In the genomic region with DNA sequence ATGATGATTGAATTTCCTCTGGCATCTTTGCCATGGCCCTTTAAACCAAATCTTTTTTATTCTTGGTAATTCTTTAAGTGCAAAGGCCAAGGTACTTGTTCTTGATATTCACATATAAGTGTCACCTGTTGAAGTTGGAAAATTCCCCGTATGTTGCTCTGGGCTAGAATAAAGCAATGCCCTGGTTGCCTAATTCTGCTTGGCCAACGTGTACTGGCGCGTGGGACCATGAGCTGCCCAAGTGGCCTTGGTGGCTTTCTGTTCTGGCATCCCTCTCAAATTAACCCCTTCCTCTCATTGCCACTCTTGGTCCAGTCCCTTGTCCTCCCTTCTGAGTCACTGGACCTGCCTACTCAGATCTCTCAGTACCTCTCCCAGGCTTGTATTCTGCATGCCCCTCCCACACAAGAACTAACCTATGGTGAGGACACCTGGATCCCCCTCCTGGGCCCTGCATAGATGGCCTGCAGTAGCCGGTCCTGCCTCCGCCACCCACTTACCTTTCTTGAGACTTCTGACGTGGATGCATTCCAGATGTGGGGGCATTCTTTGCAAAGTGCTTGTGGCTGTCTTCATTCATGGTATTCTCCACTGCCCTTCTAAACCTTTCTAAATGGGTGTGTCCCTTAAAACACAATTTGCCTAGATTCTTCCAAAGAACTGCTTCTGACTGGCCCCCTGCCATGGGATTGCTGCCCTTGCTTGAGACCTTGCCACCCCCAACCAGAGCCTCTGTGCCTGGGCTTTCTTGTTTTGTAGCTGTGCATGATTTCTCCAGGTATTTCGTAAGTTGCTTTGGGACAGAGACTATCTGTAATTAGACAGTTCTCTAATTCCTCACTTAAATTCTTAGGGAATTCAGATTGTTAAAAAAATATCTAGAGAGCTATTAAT, we compare ENCODE assay signal across 19 cellular contexts.
"Had no signal": no experiment of that assay in that cellular context is flagged by ENCODE, and none has a peak within 500 bp of the region (broad histone marks: within the 10 kb centered on the region; RNA-seq: fewer than 3 reads in every experiment).

No MANE protein-coding gene starts in this region.

- H3K4me3 ChIP-seq: breast epithelium, esophagus muscularis mucosa, thyroid gland had no signal

- DNase-seq: activated CD4-positive, alpha-beta T cell treated with anti-CD3 and anti-CD28 coated beads for 1 hour; activated CD4-positive, alpha-beta T cell treated with anti-CD3 and anti-CD28 coated beads, Interleukin-2, amount 50 U/mL, for 4 hours; activated CD8-positive, alpha-beta memory T cell treated with anti-CD3 and anti-CD28 coated beads for 24 hours; activated CD8-positive, alpha-beta memory T cell treated with anti-CD3 and anti-CD28 coated beads, Interleukin-2, amount 50 U/mL, for 4 hours; activated T-cell treated with anti-CD3 and anti-CD28 coated beads, Interleukin-2, amount 50 U/mL, for 24 hours; hippocampal formation; kidney glomerular epithelial cell; mesenchymal stem cell; nephron progenitor cell; nucleus accumbens; retina; stimulated activated CD4-positive, alpha-beta T cell treated with anti-CD3 and anti-CD28 coated beads, Interleukin-4, amount 100 ng/mL, for 24 hours; stimulated activated naive CD8-positive, alpha-beta T cell treated with anti-CD3 and anti-CD28 coated beads, Interleukin-15, Interleukin-2, amounts not matched to agents 100 U/mL and 50 U/mL, for 24 hours; WERI-Rb-1 had no signal

- H3K4me1 ChIP-seq: breast epithelium had no signal

- H3K36me3 ChIP-seq: breast epithelium, esophagus muscularis mucosa, thyroid gland, WERI-Rb-1 had no signal

- ATAC-seq: activated naive CD4-positive, alpha-beta T cell treated with anti-CD3 and anti-CD28 coated beads, Interleukin-2, amount 50 U/mL, for 72 hours; activated T-helper 17 cell treated with anti-CD3 and anti-CD28 coated beads, Interleukin-2, amount 50 U/mL, for 72 hours; stimulated activated naive CD8-positive, alpha-beta T cell treated with anti-CD3 and anti-CD28 coated beads, Interleukin-15, Interleukin-2, amounts not matched to agents 100 U/mL and 50 U/mL, for 24 hours had no signal

- H3K27ac ChIP-seq: breast epithelium, thyroid gland, WERI-Rb-1 had no signal

- H3K27me3 ChIP-seq: breast epithelium, esophagus muscularis mucosa, thyroid gland had no signal

- H3K9me3 ChIP-seq: breast epithelium, esophagus muscularis mucosa, thyroid gland had no signal
